Comparison of ENCODE assay signal across 8 cellular contexts in genomic region chr2:120675460-120676130, GRCh38.
DNase-seq lines count a peak whose midpoint lies in the region; ATAC-seq and TF ChIP-seq lines count a peak whose summit lies in the region.

No MANE protein-coding gene starts in this region.

- peak; percentile 85 for TF ChIP-seq CTCF in liver (IDR thresholded peaks at IDR 0.05; ENCODE audit: low read depth, low read length, missing input control)

- H3K27me3 ChIP-seq in liver (ENCODE audit: control insufficient read depth in 4 of 4, insufficient read depth in 4 of 4, low read length in 3 of 4), result no peaks in the 10 kb centered on the region

- no peak overlapping the region for H3K27ac ChIP-seq in liver (ENCODE audit: low read depth in 1 of 2, low read length in 2 of 2)

- ATAC-seq in GM19035 (IDR thresholded peaks at IDR 0.05; ENCODE audit: unreplicated experiment) (no peak), GM21447 (IDR thresholded peaks at IDR 0.05; ENCODE audit: unreplicated experiment) (no peak)

- H3K4me1 ChIP-seq in liver (ENCODE audit: control insufficient read depth in 4 of 4, insufficient read depth in 4 of 4, low read length in 3 of 4), result peaks cover 0 to 4% (median 3%) of the 10 kb centered on the region in 4 donors

- H3K36me3 ChIP-seq in liver (ENCODE audit: control insufficient read depth in 4 of 4, insufficient read depth in 3 of 4, low read depth in 1 of 4, low read length in 3 of 4), result no peaks in the 10 kb centered on the region

- H3K9me3 ChIP-seq in liver (ENCODE audit: control insufficient read depth in 4 of 4, low read length in 3 of 4), result no peaks in the 10 kb centered on the region

- no peak overlapping the region for H3K9ac ChIP-seq in liver (ENCODE audit: low read depth in 1 of 2, low read length in 2 of 2)

- TF ChIP-seq RAD21 in liver (IDR thresholded peaks at IDR 0.05), result peak; percentile 93 to 95

- DNase-seq in EL (peak; percentile 72), HuH-7 (ENCODE audit: low spot score) (peak; percentile 77), T1000 (lab: John Stamatoyannopoulos, UW) (peak; percentile 60), cerebellar cortex (ENCODE audit: low spot score) (peak; percentile 18)
- DNase-seq in stimulated activated CD8-positive, alpha-beta memory T cell treated with anti-CD3 and anti-CD28 coated beads, Interleukin-4, amount 100 ng/mL, for 24 hours (ENCODE audit: low read depth), result peak; percentile 17

- 36% methylated on average over 26 of the region's 26 CpGs for WGBS in liver

- H3K4me3 ChIP-seq in liver (ENCODE audit: low read depth in 1 of 3, low read length in 3 of 3), result no peak overlapping the region

TF ChIP-seq in liver, 16 proteins besides CTCF, POLR2A, EP300 and RAD21:
- TF ChIP-seq FOXA1 (IDR thresholded peaks at IDR 0.05) (no peak), EGR1 (IDR thresholded peaks at IDR 0.05; ENCODE audit: low read depth in 2 of 2) (no peak), RXRA (IDR thresholded peaks at IDR 0.05) (no peak), SP1 (IDR thresholded peaks at IDR 0.05) (no peak), FOXA2 (IDR thresholded peaks at IDR 0.05) (no peak)
- TF ChIP-seq, protein P1, sequence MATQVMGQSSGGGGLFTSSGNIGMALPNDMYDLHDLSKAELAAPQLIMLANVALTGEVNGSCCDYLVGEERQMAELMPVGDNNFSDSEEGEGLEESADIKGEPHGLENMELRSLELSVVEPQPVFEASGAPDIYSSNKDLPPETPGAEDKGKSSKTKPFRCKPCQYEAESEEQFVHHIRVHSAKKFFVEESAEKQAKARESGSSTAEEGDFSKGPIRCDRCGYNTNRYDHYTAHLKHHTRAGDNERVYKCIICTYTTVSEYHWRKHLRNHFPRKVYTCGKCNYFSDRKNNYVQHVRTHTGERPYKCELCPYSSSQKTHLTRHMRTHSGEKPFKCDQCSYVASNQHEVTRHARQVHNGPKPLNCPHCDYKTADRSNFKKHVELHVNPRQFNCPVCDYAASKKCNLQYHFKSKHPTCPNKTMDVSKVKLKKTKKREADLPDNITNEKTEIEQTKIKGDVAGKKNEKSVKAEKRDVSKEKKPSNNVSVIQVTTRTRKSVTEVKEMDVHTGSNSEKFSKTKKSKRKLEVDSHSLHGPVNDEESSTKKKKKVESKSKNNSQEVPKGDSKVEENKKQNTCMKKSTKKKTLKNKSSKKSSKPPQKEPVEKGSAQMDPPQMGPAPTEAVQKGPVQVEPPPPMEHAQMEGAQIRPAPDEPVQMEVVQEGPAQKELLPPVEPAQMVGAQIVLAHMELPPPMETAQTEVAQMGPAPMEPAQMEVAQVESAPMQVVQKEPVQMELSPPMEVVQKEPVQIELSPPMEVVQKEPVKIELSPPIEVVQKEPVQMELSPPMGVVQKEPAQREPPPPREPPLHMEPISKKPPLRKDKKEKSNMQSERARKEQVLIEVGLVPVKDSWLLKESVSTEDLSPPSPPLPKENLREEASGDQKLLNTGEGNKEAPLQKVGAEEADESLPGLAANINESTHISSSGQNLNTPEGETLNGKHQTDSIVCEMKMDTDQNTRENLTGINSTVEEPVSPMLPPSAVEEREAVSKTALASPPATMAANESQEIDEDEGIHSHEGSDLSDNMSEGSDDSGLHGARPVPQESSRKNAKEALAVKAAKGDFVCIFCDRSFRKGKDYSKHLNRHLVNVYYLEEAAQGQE (IDR thresholded peaks at IDR 0.05), result no peak

Comparison
In these comparisons a context has a peak if more than half of its experiments do, and no peak if none do; other contexts are left out.
1. DNase-seq: peak in every context shown above with its lines; median percentile 77 in HuH-7; 72 in EL; 60 in T1000; 18 in cerebellar cortex; 17 in stimulated activated CD8-positive, alpha-beta memory T cell treated with anti-CD3 and anti-CD28 coated beads, Interleukin-4, amount 100 ng/mL, for 24 hours.